ENCODE assay signal across 1 cellular context in genomic region chr19:33159149-33159548, GRCh38.
A peak's percentile ranks its signal among the peaks of the same experiment; 100 is the strongest.
TF ChIP-seq lines count a peak whose summit lies in the region.

No MANE protein-coding gene starts in this region.

TF ChIP-seq in HEK293, 187 proteins besides CTCF, POLR2A, EP300 and RAD21 (continued from another document and continues in another):
- TF ChIP-seq ZBTB44 (tag by site-specific recombination; IDR thresholded peaks at IDR 0.05) (no peak), ZNF585B (tag by site-specific recombination; IDR thresholded peaks at IDR 0.05) (no peak; the same call in 1 of the 2 replicates), ZSCAN30 (tag by site-specific recombination; IDR thresholded peaks at IDR 0.05) (no peak), INSM2 (tag by site-specific recombination; IDR thresholded peaks at IDR 0.05) (no peak), ZNF692 (tag by site-specific recombination; IDR thresholded peaks at IDR 0.05) (0 out of 2 replicates have a peak, but pooled peaks have one; percentile 33), ZNF157 (tag by site-specific recombination; IDR thresholded peaks at IDR 0.05) (no peak), ZNF639 (tag by site-specific recombination; IDR thresholded peaks at IDR 0.05) (peak; percentile 89), ZNF433 (tag by site-specific recombination; IDR thresholded peaks at IDR 0.05; ENCODE audit: low read depth) (peak; percentile 99), ZNF146 (tag by site-specific recombination; IDR thresholded peaks at IDR 0.05) (peak; percentile 27; the same call in 1 of the 2 replicates), ZNF221 (tag by site-specific recombination; IDR thresholded peaks at IDR 0.05; ENCODE audit: borderline replicate concordance) (no peak), ZNF416 (tag by site-specific recombination; IDR thresholded peaks at IDR 0.05) (no peak), ZNF664 (tag by site-specific recombination; IDR thresholded peaks at IDR 0.05) (peak; percentile 97), YY2 (tag by site-specific recombination; IDR thresholded peaks at IDR 0.05) (no peak), ZBTB49 (tag by site-specific recombination; IDR thresholded peaks at IDR 0.05; ENCODE audit: low read depth) (no peak), SCRT1 (tag by site-specific recombination; IDR thresholded peaks at IDR 0.05; ENCODE audit: borderline replicate concordance) (no peak), ZFHX2 (tag by site-specific recombination; conservative IDR thresholded peaks at IDR 0.05) (no peak), ZNF645 (tag by site-specific recombination; IDR thresholded peaks at IDR 0.05) (no peak), SALL2 (tag by site-specific recombination; IDR thresholded peaks at IDR 0.05; ENCODE audit: borderline replicate concordance) (no peak), PRDM4 (tag by site-specific recombination; IDR thresholded peaks at IDR 0.05) (peak; percentile 55; the same call in 1 of the 2 replicates), ZNF529 (tag by site-specific recombination; IDR thresholded peaks at IDR 0.05; ENCODE audit: insufficient replicate concordance) (no peak), MEIS1 (CRISPR knock-in tag; IDR thresholded peaks at IDR 0.05; ENCODE audit: borderline replicate concordance) (no peak), KLF7 (tag by site-specific recombination; IDR thresholded peaks at IDR 0.05; ENCODE audit: borderline replicate concordance) (peak; percentile 82; the same call in 1 of the 2 replicates), PRDM2 (tag by site-specific recombination; IDR thresholded peaks at IDR 0.05; ENCODE audit: borderline replicate concordance) (no peak), ZSCAN23 (tag by site-specific recombination; IDR thresholded peaks at IDR 0.05) (0 out of 2 replicates have a peak, but pooled peaks have one; percentile 72), ZNF670 (tag by site-specific recombination; IDR thresholded peaks at IDR 0.05; ENCODE audit: low read depth) (no peak), ZNF248 (tag by site-specific recombination; IDR thresholded peaks at IDR 0.05) (no peak), ZNF48 (tag by site-specific recombination; IDR thresholded peaks at IDR 0.05) (no peak), TCF7L2 (IDR thresholded peaks at IDR 0.05; ENCODE audit: borderline replicate concordance, low read depth, low read length) (no peak), PRDM1 (tag by site-specific recombination; IDR thresholded peaks at IDR 0.05) (no peak), REPIN1 (tag by site-specific recombination; IDR thresholded peaks at IDR 0.05; ENCODE audit: low read depth) (peak; percentile 61; the same call in 1 of the 2 replicates), ZNF404 (tag by site-specific recombination; IDR thresholded peaks at IDR 0.05) (peak; percentile 85), ZNF837 (tag by site-specific recombination; IDR thresholded peaks at IDR 0.05) (no peak), RBAK (tag by site-specific recombination; IDR thresholded peaks at IDR 0.05) (peak; percentile 82), ZNF777 (tag by site-specific recombination; IDR thresholded peaks at IDR 0.05; ENCODE audit: borderline replicate concordance) (no peak), ZSCAN16 (tag by site-specific recombination; IDR thresholded peaks at IDR 0.05) (no peak), ZNF184 (tag by site-specific recombination; IDR thresholded peaks at IDR 0.05) (no peak), ZBTB6 (tag by site-specific recombination; IDR thresholded peaks at IDR 0.05) (no peak), ZFP3 (tag by site-specific recombination; IDR thresholded peaks at IDR 0.05; ENCODE audit: low read depth) (peak; percentile 72), ZNF16 (tag by site-specific recombination; IDR thresholded peaks at IDR 0.05; ENCODE audit: low read depth) (0 out of 2 replicates have a peak, but pooled peaks have one; percentile 15), ZNF596 (tag by site-specific recombination; IDR thresholded peaks at IDR 0.05) (no peak)
